Comparison of ENCODE assay signal across 8 cellular contexts in genomic region chr10:63217120-63217605, GRCh38.
DNase-seq lines count a peak whose midpoint lies in the region; ATAC-seq, FAIRE-seq and TF ChIP-seq lines count a peak whose summit lies in the region.

No MANE protein-coding gene starts in this region.

- peaks cover 12% of the 10 kb centered on the region for H3K36me3 Mint-ChIP-seq in memory B cell

- H3K27ac Mint-ChIP-seq in memory B cell: peak overlapping the region; percentile 81

- no peak for TF ChIP-seq POLR2A in GM12891 (IDR thresholded peaks at IDR 0.05; ENCODE audit: low read depth, low read length)

- ATAC-seq in GM21360 (IDR thresholded peaks at IDR 0.05; ENCODE audit: unreplicated experiment) (peak; percentile 56), HG03575 (IDR thresholded peaks at IDR 0.05; ENCODE audit: extremely low read depth, insufficient number of reproducible peaks, low FRiP score, unreplicated experiment) (peak; percentile 33), memory B cell (ENCODE audit: low read depth) (peak; percentile 82)

- FAIRE-seq in RCC 7860 (lab: Jason Lieb, UNC) (peak; percentile 85), GM12891 (lab: Jason Lieb, UNC) (no peak)

- DNase-seq in SIG-M5 treated with dmso at 0.1 percent for 504 hours (lab: John Stamatoyannopoulos, UW; ENCODE audit: unreplicated experiment): peak; percentile 62
- no peak for DNase-seq in SIG-M5 (lab: John Stamatoyannopoulos, UW)
- peak; percentile 44 for DNase-seq in RCC 7860 (ENCODE audit: low spot score)
- DNase-seq in dermis blood vessel endothelial cell: peak; percentile 72
- DNase-seq in memory B cell (ENCODE audit: low spot score in 2 of 2): peak in 1 of 2 donors; percentile 46
- DNase-seq in GM12891 (ENCODE audit: insufficient read length, low spot score): no peak

- peaks cover 37% of the 10 kb centered on the region for H3K4me1 Mint-ChIP-seq in memory B cell

- H3K4me3 Mint-ChIP-seq in memory B cell: no peak overlapping the region

- no peaks in the 10 kb centered on the region for H3K27me3 Mint-ChIP-seq in memory B cell

- H3K9me3 Mint-ChIP-seq in memory B cell: no peaks in the 10 kb centered on the region

TF ChIP-seq in GM12891, 5 proteins besides CTCF, POLR2A, EP300 and RAD21:
- no peak for TF ChIP-seq PAX5 (IDR thresholded peaks at IDR 0.05; ENCODE audit: insufficient read depth, low read length, severe bottlenecking)
- no peak for TF ChIP-seq TAF1 (IDR thresholded peaks at IDR 0.05; ENCODE audit: low read depth, low read length)
- TF ChIP-seq POLR2AphosphoS5 (IDR thresholded peaks at IDR 0.05; ENCODE audit: low read depth, low read length): no peak
- no peak for TF ChIP-seq POU2F2 (IDR thresholded peaks at IDR 0.05; ENCODE audit: low read depth, low read length)

Comparison
In these comparisons a context has a peak if more than half of its experiments do, and no peak if none do; other contexts are left out.
1. DNase-seq: peak in SIG-M5 treated with dmso at 0.1 percent for 504 hours (single experiment), RCC 7860 (single experiment) and dermis blood vessel endothelial cell (single experiment); none in SIG-M5 (single experiment) and GM12891 (single experiment).
2. Peak in every context shown above with its lines, with median percentiles within 50 percentile points of each other: ATAC-seq.